ENCODE assay signal across 28 cellular contexts in genomic region chr7:72540106-72540611, GRCh38.
"Had no signal": no experiment of that assay in that cellular context is flagged by ENCODE, and none has a peak within 500 bp of the region (broad histone marks: within the 10 kb centered on the region; RNA-seq: fewer than 3 reads in every experiment).

No MANE protein-coding gene starts in this region.

- H3K4me1 ChIP-seq: ascending aorta had no signal

- DNase-seq: activated CD4-positive, alpha-beta T cell treated with anti-CD3 and anti-CD28 coated beads, Interleukin-2, amount 10 ng/mL, durations not matched to agents 24 days and 14 days; activated CD4-positive, alpha-beta T cell treated with anti-CD3 and anti-CD28 coated beads, Interleukin-2, amount 50 U/mL, for 4 hours; activated CD8-positive, alpha-beta T cell treated with anti-CD3 and anti-CD28 coated beads for 36 hours; activated gamma-delta T cell; activated naive CD4-positive, alpha-beta T cell treated with Interleukin-2 at 50 U/mL for 16 hours; activated naive CD8-positive, alpha-beta T cell treated with anti-CD3 and anti-CD28 coated beads, Interleukin-2, amount 10 ng/mL, durations not matched to agents 7 days and 5 days; activated T-cell treated with anti-CD3 and anti-CD28 coated beads, Interleukin-2, amount 50 U/mL, for 24 hours; amygdala; Kasumi-1; MG63; NCI-H1048; NCI-H1105 treated with DMSO at 0.1 percent for 48 hours; NCI-H1436; NCI-H1694; NCI-H1930; NCI-H2081 treated with DMSO at 0.1 percent for 48 hours; NCI-H345; NCI-H82; PC-3; SIG-M5; T1000; WERI-Rb-1 had no signal

- H3K27me3 ChIP-seq: ascending aorta, cardiac muscle cell, MG63 had no signal

- H3K27ac ChIP-seq: ascending aorta, cardiac muscle cell, RWPE1, SK-N-MC, WERI-Rb-1 had no signal

- H3K9me3 ChIP-seq: ascending aorta, MG63 had no signal

- H3K4me3 ChIP-seq: ascending aorta, cardiac muscle cell, MG63, SK-N-MC had no signal

- FAIRE-seq: RCC 7860 had no signal

- ATAC-seq: activated CD8-positive, alpha-beta T cell treated with anti-CD3 and anti-CD28 coated beads for 36 hours; PC-3; Right ventricle myocardium inferior had no signal

- H3K36me3 ChIP-seq: ascending aorta, cardiac muscle cell, MG63, WERI-Rb-1 had no signal
